1 cellular context compared by ENCODE assay signal in the genomic region with DNA sequence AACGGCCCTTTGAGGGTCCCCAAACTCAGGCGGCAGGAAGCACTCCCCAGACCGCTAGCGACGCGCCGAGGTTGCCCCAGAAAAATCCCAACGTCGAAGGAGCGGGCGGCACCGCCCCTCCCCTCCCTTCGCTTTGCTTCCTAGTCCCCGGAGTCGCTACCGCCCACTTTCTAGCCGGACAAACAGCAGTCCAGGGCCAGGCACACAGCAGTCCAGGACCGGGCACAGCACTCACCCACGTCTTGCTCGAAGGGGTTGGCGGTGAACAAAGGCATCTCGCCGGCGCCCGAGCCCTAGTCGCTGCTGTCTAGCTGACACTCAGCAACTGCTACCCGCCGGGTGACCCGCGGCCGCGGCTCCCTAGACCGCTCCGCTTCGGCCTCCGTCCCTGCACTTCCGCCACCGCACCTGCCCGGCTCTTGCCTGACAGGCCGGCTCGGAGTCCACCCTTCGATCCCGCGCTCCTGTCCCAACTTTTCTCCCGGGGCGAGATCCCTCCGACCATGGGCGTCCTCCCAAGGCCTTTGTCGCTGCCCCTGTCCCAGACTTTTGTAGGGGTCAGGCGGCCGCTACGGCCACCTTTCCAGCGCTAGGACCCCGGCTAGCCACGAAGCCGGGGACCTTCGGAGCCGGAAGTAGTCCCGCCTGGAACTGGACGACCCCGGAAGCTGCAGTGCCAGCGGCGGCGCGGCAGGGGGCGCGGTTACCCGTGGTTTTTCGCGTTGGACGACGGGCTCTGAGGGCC.
TF ChIP-seq lines count a peak whose summit lies in the region.

A gene (minus strand): TSS at position 396 of the 745 bp plus-strand sequence. CDS start 121 bp downstream, at position 275.

TF ChIP-seq in GM12878, 131 proteins besides CTCF, POLR2A, EP300 and RAD21 (continued from another document and continues in another):
- no peak for TF ChIP-seq TARDBP (IDR thresholded peaks at IDR 0.05; ENCODE audit: borderline replicate concordance)
- TF ChIP-seq MEF2A (IDR thresholded peaks at IDR 0.05; ENCODE audit: insufficient read depth, low read depth, low read length): 0 out of 2 replicates have a peak, but pooled peaks have one; percentile 54
- TF ChIP-seq, protein P1, sequence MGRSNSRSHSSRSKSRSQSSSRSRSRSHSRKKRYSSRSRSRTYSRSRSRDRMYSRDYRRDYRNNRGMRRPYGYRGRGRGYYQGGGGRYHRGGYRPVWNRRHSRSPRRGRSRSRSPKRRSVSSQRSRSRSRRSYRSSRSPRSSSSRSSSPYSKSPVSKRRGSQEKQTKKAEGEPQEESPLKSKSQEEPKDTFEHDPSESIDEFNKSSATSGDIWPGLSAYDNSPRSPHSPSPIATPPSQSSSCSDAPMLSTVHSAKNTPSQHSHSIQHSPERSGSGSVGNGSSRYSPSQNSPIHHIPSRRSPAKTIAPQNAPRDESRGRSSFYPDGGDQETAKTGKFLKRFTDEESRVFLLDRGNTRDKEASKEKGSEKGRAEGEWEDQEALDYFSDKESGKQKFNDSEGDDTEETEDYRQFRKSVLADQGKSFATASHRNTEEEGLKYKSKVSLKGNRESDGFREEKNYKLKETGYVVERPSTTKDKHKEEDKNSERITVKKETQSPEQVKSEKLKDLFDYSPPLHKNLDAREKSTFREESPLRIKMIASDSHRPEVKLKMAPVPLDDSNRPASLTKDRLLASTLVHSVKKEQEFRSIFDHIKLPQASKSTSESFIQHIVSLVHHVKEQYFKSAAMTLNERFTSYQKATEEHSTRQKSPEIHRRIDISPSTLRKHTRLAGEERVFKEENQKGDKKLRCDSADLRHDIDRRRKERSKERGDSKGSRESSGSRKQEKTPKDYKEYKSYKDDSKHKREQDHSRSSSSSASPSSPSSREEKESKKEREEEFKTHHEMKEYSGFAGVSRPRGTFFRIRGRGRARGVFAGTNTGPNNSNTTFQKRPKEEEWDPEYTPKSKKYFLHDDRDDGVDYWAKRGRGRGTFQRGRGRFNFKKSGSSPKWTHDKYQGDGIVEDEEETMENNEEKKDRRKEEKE (IDR thresholded peaks at IDR 0.05): no peak
- TF ChIP-seq KDM1A (IDR thresholded peaks at IDR 0.05; ENCODE audit: borderline replicate concordance): no peak
- TF ChIP-seq ZNF24 (IDR thresholded peaks at IDR 0.05): no peak
- TF ChIP-seq, protein P2, sequence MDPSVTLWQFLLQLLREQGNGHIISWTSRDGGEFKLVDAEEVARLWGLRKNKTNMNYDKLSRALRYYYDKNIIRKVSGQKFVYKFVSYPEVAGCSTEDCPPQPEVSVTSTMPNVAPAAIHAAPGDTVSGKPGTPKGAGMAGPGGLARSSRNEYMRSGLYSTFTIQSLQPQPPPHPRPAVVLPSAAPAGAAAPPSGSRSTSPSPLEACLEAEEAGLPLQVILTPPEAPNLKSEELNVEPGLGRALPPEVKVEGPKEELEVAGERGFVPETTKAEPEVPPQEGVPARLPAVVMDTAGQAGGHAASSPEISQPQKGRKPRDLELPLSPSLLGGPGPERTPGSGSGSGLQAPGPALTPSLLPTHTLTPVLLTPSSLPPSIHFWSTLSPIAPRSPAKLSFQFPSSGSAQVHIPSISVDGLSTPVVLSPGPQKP (IDR thresholded peaks at IDR 0.05; ENCODE audit: low read depth, low read length): peak; percentile 90
- no peak for TF ChIP-seq SREBF2 (IDR thresholded peaks at IDR 0.05; ENCODE audit: low read length)
- peak; percentile 93; the same call in 1 of the 2 replicates for TF ChIP-seq CBFB (IDR thresholded peaks at IDR 0.05; ENCODE audit: low read depth)
- TF ChIP-seq LARP7 (IDR thresholded peaks at IDR 0.05): peak; percentile 85
- peak in 1 of 2 experiments; percentile 54; a peak in 3 of 4 replicates for TF ChIP-seq BHLHE40 (IDR thresholded peaks at IDR 0.05; ENCODE audit: borderline replicate concordance in 1 of 2, low read depth in 2 of 2, low read length in 1 of 2)
- TF ChIP-seq SP1 (IDR thresholded peaks at IDR 0.05; ENCODE audit: low read depth, low read length): peak; percentile 62
- TF ChIP-seq CREB1 (IDR thresholded peaks at IDR 0.05; ENCODE audit: low read depth): no peak; the same call in 1 of the 2 replicates
- TF ChIP-seq TAF1 (IDR thresholded peaks at IDR 0.05; ENCODE audit: borderline replicate concordance, low read depth, low read length): peak; percentile 12; the same call in 1 of the 2 replicates
- TF ChIP-seq ZNF217 (IDR thresholded peaks at IDR 0.05): no peak
- no peak for TF ChIP-seq RBBP5 (conservative IDR thresholded peaks at IDR 0.05)
- TF ChIP-seq ZBED1 (IDR thresholded peaks at IDR 0.05; ENCODE audit: borderline replicate concordance): no peak
- TF ChIP-seq, protein P3, sequence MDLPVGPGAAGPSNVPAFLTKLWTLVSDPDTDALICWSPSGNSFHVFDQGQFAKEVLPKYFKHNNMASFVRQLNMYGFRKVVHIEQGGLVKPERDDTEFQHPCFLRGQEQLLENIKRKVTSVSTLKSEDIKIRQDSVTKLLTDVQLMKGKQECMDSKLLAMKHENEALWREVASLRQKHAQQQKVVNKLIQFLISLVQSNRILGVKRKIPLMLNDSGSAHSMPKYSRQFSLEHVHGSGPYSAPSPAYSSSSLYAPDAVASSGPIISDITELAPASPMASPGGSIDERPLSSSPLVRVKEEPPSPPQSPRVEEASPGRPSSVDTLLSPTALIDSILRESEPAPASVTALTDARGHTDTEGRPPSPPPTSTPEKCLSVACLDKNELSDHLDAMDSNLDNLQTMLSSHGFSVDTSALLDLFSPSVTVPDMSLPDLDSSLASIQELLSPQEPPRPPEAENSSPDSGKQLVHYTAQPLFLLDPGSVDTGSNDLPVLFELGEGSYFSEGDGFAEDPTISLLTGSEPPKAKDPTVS (IDR thresholded peaks at IDR 0.05; ENCODE audit: low read depth, low read length): peak; percentile 37; the same call in 1 of the 2 replicates
- TF ChIP-seq SRF (IDR thresholded peaks at IDR 0.05; ENCODE audit: low read depth in 2 of 2, low read length in 2 of 2): peak in 1 of 2 experiments; percentile 43; a peak in 2 of 4 replicates
- TF ChIP-seq, protein P4, sequence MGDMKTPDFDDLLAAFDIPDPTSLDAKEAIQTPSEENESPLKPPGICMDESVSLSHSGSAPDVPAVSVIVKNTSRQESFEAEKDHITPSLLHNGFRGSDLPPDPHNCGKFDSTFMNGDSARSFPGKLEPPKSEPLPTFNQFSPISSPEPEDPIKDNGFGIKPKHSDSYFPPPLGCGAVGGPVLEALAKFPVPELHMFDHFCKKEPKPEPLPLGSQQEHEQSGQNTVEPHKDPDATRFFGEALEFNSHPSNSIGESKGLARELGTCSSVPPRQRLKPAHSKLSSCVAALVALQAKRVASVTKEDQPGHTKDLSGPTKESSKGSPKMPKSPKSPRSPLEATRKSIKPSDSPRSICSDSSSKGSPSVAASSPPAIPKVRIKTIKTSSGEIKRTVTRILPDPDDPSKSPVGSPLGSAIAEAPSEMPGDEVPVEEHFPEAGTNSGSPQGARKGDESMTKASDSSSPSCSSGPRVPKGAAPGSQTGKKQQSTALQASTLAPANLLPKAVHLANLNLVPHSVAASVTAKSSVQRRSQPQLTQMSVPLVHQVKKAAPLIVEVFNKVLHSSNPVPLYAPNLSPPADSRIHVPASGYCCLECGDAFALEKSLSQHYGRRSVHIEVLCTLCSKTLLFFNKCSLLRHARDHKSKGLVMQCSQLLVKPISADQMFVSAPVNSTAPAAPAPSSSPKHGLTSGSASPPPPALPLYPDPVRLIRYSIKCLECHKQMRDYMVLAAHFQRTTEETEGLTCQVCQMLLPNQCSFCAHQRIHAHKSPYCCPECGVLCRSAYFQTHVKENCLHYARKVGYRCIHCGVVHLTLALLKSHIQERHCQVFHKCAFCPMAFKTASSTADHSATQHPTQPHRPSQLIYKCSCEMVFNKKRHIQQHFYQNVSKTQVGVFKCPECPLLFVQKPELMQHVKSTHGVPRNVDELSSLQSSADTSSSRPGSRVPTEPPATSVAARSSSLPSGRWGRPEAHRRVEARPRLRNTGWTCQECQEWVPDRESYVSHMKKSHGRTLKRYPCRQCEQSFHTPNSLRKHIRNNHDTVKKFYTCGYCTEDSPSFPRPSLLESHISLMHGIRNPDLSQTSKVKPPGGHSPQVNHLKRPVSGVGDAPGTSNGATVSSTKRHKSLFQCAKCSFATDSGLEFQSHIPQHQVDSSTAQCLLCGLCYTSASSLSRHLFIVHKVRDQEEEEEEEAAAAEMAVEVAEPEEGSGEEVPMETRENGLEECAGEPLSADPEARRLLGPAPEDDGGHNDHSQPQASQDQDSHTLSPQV (IDR thresholded peaks at IDR 0.05): peak; percentile 95
- TF ChIP-seq, protein P5, sequence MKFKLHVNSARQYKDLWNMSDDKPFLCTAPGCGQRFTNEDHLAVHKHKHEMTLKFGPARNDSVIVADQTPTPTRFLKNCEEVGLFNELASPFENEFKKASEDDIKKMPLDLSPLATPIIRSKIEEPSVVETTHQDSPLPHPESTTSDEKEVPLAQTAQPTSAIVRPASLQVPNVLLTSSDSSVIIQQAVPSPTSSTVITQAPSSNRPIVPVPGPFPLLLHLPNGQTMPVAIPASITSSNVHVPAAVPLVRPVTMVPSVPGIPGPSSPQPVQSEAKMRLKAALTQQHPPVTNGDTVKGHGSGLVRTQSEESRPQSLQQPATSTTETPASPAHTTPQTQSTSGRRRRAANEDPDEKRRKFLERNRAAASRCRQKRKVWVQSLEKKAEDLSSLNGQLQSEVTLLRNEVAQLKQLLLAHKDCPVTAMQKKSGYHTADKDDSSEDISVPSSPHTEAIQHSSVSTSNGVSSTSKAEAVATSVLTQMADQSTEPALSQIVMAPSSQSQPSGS (IDR thresholded peaks at IDR 0.05; ENCODE audit: low read length): no peak
- TF ChIP-seq, protein P6, sequence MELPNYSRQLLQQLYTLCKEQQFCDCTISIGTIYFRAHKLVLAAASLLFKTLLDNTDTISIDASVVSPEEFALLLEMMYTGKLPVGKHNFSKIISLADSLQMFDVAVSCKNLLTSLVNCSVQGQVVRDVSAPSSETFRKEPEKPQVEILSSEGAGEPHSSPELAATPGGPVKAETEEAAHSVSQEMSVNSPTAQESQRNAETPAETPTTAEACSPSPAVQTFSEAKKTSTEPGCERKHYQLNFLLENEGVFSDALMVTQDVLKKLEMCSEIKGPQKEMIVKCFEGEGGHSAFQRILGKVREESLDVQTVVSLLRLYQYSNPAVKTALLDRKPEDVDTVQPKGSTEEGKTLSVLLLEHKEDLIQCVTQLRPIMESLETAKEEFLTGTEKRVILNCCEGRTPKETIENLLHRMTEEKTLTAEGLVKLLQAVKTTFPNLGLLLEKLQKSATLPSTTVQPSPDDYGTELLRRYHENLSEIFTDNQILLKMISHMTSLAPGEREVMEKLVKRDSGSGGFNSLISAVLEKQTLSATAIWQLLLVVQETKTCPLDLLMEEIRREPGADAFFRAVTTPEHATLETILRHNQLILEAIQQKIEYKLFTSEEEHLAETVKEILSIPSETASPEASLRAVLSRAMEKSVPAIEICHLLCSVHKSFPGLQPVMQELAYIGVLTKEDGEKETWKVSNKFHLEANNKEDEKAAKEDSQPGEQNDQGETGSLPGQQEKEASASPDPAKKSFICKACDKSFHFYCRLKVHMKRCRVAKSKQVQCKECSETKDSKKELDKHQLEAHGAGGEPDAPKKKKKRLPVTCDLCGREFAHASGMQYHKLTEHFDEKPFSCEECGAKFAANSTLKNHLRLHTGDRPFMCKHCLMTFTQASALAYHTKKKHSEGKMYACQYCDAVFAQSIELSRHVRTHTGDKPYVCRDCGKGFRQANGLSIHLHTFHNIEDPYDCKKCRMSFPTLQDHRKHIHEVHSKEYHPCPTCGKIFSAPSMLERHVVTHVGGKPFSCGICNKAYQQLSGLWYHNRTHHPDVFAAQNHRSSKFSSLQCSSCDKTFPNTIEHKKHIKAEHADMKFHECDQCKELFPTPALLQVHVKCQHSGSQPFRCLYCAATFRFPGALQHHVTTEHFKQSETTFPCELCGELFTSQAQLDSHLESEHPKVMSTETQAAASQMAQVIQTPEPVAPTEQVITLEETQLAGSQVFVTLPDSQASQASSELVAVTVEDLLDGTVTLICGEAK (IDR thresholded peaks at IDR 0.05; ENCODE audit: borderline replicate concordance): peak; percentile 86; the same call in 1 of the 2 replicates
- TF ChIP-seq POLR2AphosphoS5 (IDR thresholded peaks at IDR 0.05; ENCODE audit: low read length): peak; percentile 95
- TF ChIP-seq RFX5 (IDR thresholded peaks at IDR 0.05; ENCODE audit: low read depth, low read length): no peak
- TF ChIP-seq POLR2AphosphoS2 (IDR thresholded peaks at IDR 0.05; ENCODE audit: low read depth, low read length): peak; percentile 55
- no peak; the same call in 1 of the 2 replicates for TF ChIP-seq JUNB (IDR thresholded peaks at IDR 0.05)
- TF ChIP-seq, protein P7, sequence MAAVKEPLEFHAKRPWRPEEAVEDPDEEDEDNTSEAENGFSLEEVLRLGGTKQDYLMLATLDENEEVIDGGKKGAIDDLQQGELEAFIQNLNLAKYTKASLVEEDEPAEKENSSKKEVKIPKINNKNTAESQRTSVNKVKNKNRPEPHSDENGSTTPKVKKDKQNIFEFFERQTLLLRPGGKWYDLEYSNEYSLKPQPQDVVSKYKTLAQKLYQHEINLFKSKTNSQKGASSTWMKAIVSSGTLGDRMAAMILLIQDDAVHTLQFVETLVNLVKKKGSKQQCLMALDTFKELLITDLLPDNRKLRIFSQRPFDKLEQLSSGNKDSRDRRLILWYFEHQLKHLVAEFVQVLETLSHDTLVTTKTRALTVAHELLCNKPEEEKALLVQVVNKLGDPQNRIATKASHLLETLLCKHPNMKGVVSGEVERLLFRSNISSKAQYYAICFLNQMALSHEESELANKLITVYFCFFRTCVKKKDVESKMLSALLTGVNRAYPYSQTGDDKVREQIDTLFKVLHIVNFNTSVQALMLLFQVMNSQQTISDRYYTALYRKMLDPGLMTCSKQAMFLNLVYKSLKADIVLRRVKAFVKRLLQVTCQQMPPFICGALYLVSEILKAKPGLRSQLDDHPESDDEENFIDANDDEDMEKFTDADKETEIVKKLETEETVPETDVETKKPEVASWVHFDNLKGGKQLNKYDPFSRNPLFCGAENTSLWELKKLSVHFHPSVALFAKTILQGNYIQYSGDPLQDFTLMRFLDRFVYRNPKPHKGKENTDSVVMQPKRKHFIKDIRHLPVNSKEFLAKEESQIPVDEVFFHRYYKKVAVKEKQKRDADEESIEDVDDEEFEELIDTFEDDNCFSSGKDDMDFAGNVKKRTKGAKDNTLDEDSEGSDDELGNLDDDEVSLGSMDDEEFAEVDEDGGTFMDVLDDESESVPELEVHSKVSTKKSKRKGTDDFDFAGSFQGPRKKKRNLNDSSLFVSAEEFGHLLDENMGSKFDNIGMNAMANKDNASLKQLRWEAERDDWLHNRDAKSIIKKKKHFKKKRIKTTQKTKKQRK (IDR thresholded peaks at IDR 0.05; ENCODE audit: low read depth, low read length): no peak
- TF ChIP-seq ETV6 (conservative IDR thresholded peaks at IDR 0.05 in 1 of 2, IDR thresholded peaks at IDR 0.05 in 1 of 2; ENCODE audit: borderline replicate concordance in 1 of 2, low read depth in 1 of 2): peak; percentile 50 to 58; a peak in 1 of 4 replicates
- TF ChIP-seq, protein P8, sequence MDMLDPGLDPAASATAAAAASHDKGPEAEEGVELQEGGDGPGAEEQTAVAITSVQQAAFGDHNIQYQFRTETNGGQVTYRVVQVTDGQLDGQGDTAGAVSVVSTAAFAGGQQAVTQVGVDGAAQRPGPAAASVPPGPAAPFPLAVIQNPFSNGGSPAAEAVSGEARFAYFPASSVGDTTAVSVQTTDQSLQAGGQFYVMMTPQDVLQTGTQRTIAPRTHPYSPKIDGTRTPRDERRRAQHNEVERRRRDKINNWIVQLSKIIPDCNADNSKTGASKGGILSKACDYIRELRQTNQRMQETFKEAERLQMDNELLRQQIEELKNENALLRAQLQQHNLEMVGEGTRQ (IDR thresholded peaks at IDR 0.05; ENCODE audit: borderline replicate concordance, low read depth, low read length): no peak
- TF ChIP-seq SMAD5 (IDR thresholded peaks at IDR 0.05; ENCODE audit: low read depth): peak; percentile 52; the same call in 1 of the 2 replicates
- TF ChIP-seq SMC3 (IDR thresholded peaks at IDR 0.05; ENCODE audit: borderline replicate concordance, low read length): peak; percentile 77
